1 cellular context compared by ENCODE assay signal in the genomic region with DNA sequence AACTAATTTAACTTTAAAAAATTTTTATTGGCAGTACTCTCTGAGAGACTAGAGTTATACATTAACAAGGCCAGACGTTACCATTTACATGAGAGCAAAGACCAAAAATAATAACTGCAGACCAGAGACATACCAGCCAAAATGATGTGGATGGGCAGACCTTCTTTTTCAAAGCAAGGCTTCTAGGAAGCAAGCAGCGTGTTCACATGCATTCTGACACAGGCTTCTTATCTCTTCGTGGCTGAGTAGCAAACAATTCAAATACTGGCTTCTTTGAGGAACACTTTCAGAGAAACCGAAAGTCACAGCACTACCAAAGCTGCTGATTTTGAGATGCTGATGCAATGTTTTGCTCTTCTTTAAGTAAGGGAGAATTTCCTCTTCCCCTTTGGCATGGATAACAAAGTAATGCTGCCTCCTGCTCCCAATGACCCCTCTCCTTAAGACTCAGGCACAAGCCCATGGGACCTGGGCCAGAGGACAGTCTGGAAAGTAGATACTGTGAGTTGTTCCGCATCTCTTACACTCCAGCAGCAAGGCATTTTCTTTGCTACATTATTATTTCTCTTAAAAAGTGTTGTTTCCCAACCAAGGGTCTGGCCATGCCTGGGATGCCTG.
TF ChIP-seq lines count a peak whose summit lies in the region.

No MANE protein-coding gene starts in this region.

TF ChIP-seq in GM23338, 12 proteins besides CTCF, POLR2A, EP300 and RAD21 (continued from another document):
- TF ChIP-seq, protein P1, sequence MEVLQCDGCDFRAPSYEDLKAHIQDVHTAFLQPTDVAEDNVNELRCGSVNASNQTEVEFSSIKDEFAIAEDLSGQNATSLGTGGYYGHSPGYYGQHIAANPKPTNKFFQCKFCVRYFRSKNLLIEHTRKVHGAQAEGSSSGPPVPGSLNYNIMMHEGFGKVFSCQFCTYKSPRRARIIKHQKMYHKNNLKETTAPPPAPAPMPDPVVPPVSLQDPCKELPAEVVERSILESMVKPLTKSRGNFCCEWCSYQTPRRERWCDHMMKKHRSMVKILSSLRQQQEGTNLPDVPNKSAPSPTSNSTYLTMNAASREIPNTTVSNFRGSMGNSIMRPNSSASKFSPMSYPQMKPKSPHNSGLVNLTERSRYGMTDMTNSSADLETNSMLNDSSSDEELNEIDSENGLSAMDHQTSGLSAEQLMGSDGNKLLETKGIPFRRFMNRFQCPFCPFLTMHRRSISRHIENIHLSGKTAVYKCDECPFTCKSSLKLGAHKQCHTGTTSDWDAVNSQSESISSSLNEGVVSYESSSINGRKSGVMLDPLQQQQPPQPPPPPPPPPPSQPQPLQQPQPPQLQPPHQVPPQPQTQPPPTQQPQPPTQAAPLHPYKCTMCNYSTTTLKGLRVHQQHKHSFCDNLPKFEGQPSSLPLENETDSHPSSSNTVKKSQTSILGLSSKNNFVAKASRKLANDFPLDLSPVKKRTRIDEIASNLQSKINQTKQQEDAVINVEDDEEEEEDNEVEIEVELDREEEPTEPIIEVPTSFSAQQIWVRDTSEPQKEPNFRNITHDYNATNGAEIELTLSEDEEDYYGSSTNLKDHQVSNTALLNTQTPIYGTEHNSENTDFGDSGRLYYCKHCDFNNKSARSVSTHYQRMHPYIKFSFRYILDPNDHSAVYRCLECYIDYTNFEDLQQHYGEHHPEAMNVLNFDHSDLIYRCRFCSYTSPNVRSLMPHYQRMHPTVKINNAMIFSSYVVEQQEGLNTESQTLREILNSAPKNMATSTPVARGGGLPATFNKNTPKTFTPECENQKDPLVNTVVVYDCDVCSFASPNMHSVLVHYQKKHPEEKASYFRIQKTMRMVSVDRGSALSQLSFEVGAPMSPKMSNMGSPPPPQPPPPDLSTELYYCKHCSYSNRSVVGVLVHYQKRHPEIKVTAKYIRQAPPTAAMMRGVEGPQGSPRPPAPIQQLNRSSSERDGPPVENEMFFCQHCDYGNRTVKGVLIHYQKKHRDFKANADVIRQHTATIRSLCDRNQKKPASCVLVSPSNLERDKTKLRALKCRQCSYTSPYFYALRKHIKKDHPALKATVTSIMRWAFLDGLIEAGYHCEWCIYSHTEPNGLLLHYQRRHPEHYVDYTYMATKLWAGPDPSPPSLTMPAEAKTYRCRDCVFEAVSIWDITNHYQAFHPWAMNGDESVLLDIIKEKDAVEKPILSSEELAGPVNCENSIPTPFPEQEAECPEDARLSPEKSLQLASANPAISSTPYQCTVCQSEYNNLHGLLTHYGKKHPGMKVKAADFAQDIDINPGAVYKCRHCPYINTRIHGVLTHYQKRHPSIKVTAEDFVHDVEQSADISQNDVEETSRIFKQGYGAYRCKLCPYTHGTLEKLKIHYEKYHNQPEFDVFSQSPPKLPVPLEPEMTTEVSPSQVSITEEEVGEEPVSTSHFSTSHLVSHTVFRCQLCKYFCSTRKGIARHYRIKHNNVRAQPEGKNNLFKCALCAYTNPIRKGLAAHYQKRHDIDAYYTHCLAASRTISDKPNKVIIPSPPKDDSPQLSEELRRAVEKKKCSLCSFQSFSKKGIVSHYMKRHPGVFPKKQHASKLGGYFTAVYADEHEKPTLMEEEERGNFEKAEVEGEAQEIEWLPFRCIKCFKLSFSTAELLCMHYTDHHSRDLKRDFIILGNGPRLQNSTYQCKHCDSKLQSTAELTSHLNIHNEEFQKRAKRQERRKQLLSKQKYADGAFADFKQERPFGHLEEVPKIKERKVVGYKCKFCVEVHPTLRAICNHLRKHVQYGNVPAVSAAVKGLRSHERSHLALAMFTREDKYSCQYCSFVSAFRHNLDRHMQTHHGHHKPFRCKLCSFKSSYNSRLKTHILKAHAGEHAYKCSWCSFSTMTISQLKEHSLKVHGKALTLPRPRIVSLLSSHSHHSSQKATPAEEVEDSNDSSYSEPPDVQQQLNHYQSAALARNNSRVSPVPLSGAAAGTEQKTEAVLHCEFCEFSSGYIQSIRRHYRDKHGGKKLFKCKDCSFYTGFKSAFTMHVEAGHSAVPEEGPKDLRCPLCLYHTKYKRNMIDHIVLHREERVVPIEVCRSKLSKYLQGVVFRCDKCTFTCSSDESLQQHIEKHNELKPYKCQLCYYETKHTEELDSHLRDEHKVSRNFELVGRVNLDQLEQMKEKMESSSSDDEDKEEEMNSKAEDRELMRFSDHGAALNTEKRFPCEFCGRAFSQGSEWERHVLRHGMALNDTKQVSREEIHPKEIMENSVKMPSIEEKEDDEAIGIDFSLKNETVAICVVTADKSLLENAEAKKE (CRISPR knock-in tag; IDR thresholded peaks at IDR 0.05): no peak
- TF ChIP-seq NANOG (IDR thresholded peaks at IDR 0.05; ENCODE audit: borderline replicate concordance) (no peak), ZNF114 (CRISPR knock-in tag; IDR thresholded peaks at IDR 0.05) (no peak)
